9 cellular contexts compared by ENCODE assay signal in the genomic region with DNA sequence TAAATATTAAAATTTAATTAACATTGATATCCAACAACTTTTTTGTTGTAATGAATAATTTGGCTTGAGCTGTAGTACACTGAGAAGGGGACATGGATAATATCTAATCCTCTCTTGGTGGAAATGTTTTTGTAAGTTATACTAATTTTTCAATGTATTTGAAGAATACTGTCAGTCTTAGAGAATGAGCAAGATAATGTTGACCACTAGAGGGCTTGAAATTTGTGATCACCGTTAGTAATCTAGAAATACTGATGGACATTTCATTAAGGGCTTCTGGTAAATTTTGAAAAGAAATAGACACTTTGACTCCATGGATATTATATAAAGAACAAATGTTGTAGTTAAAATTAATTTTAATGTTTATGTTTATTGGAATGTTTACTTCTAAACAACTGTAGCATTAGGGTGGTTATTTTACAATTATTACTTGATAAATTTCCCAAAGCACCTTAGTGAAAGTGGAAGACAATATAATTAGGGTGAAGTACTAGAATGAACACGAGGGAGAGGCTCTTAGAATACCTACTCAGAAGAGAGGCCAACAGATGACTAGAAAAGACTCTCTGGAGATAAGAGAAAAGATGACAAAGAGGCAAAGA. TPM values are rescaled to one million over a fixed set of nuclear protein-coding genes. Genes with fewer than 3 reads are reported as not detected.
DNase-seq lines count a peak whose midpoint lies in the region; FAIRE-seq and TF ChIP-seq lines count a peak whose summit lies in the region.
"Had no signal": no experiment of that assay in that cellular context is flagged by ENCODE, and none has a peak within 500 bp of the region (broad histone marks: within the 10 kb centered on the region; RNA-seq: fewer than 3 reads in every experiment).

No MANE protein-coding gene starts in this region.

- no peaks in the 10 kb centered on the region for H3K9me2 ChIP-seq in neural cell (ENCODE audit: insufficient read depth, low read length)

- H3K4me3 ChIP-seq in neural cell (ENCODE audit: low read length) = no peak overlapping the region
- no peak overlapping the region for H3K4me3 ChIP-seq in MG63

- no peak overlapping the region for H3K4me2 ChIP-seq in neural cell (ENCODE audit: low read length)

- no peaks in the 10 kb centered on the region for H3K27me3 ChIP-seq in neural cell (ENCODE audit: insufficient read depth, low read depth, low read length)
- no peaks in the 10 kb centered on the region for H3K27me3 ChIP-seq in MG63

- intact Hi-C loops in posterior vena cava (cut with DNase I) = loop anchor here in 1 of 2 donors (10.0 kb wide), 1 partner anchor 103 kb away; no protein-coding TSS in a partner anchor

- no peaks in the 10 kb centered on the region for H3K36me3 ChIP-seq in neural cell (ENCODE audit: insufficient read depth, low read length)
- H3K36me3 ChIP-seq in MG63 = no peaks in the 10 kb centered on the region

- no peak overlapping the region for H3K27ac ChIP-seq in neural cell (ENCODE audit: low read length)

- H3K9me3 ChIP-seq in neural cell (ENCODE audit: low read length) (no peaks in the 10 kb centered on the region), MG63 (no peaks in the 10 kb centered on the region)

- peak; percentile 51 for TF ChIP-seq RAD21 in neural cell (conservative IDR thresholded peaks at IDR 0.05)

- peak; percentile 6 for DNase-seq in NCI-H2227 treated with DMSO at 0.1 percent for 48 hours (lab: John Stamatoyannopoulos, UW)
- peak; percentile 63 for DNase-seq in dedifferentiated amniotic fluid mesenchymal stem cell (ENCODE audit: extremely low spot score)
- no peak for DNase-seq in MG63
- DNase-seq in activated CD4-positive, CD25-positive, alpha-beta regulatory T cell (lab: John Stamatoyannopoulos, UW) = no peak
- no peak for DNase-seq in posterior vena cava (ENCODE audit: low spot score)
- DNase-seq: activated naive CD8-positive, alpha-beta T cell treated with anti-CD3 and anti-CD28 coated beads, Interleukin-2, amount 10 ng/mL, durations not matched to agents 7 days and 5 days had no signal

- no peak overlapping the region for H2AFZ ChIP-seq in neural cell (ENCODE audit: low read depth, low read length)

- H4K20me1 ChIP-seq in neural cell (ENCODE audit: insufficient read depth) = no peaks in the 10 kb centered on the region

- peak; percentile 93 for FAIRE-seq in A204.1 (lab: Jason Lieb, UNC)

- no peak overlapping the region for H3K9ac ChIP-seq in neural cell (ENCODE audit: low read length)

- no peaks in the 10 kb centered on the region for H3F3A ChIP-seq in neural cell (ENCODE audit: insufficient read depth, low read length, poor library complexity, severe bottlenecking)

- no peak for TF ChIP-seq EP300 in neural cell (conservative IDR thresholded peaks at IDR 0.05; ENCODE audit: poor library complexity, severe bottlenecking)

- H3K79me2 ChIP-seq in neural cell (replicated peaks; ENCODE audit: insufficient read depth, low read length) = no peaks in the 10 kb centered on the region

- peak; percentile 29; the same call in 1 of the 2 replicates for TF ChIP-seq CTCF in GM12874 (IDR thresholded peaks at IDR 0.05; ENCODE audit: insufficient read depth, low read depth, low read length)
- TF ChIP-seq CTCF in neural cell (IDR thresholded peaks at IDR 0.05; ENCODE audit: poor library complexity, severe bottlenecking) = peak; percentile 59

TF ChIP-seq in neural cell, 6 proteins besides CTCF, POLR2A, EP300 and RAD21:
- TF ChIP-seq SMC3 (conservative IDR thresholded peaks at IDR 0.05; ENCODE audit: poor library complexity) = peak; percentile 55
- no peak for TF ChIP-seq MXI1 (conservative IDR thresholded peaks at IDR 0.05; ENCODE audit: poor library complexity, severe bottlenecking)
- TF ChIP-seq TAF1 (IDR thresholded peaks at IDR 0.05; ENCODE audit: low read depth) = no peak
- TF ChIP-seq EZH2 (IDR thresholded peaks at IDR 0.05; ENCODE audit: borderline replicate concordance, insufficient read depth, low read length, poor library complexity, severe bottlenecking) = no peak

RNA-seq across cellular contexts. Expression of gene CAMK2D, which starts 20.0 kb away (rescaled TPM):
- 27.1 and 29.8 TPM in 2 replicates for polyA plus RNA-seq in neural cell
- polyA minus RNA-seq in neural cell = 41.1 and 48.3 TPM in 2 replicates
- 11.8 and 19.9 TPM in 2 replicates for total RNA-seq in MG63 (2014; rRNA removed; shearing (Covaris generic); ENCODE audit: low replicate concordance)
- total RNA-seq in posterior vena cava = 10 to 100 TPM; 51.5 to 67.2 TPM

Comparison
In these comparisons a context has a peak if more than half of its experiments do, and no peak if none do; other contexts are left out.
1. DNase-seq: peak in NCI-H2227 treated with DMSO at 0.1 percent for 48 hours (single experiment) and dedifferentiated amniotic fluid mesenchymal stem cell (single experiment); none in MG63 (single experiment), activated CD4-positive, CD25-positive, alpha-beta regulatory T cell (0 of 4) and posterior vena cava (single experiment).